ENCODE assay signal across 21 cellular contexts in genomic region chr12:91968772-91969171, GRCh38.
"Had no signal": no experiment of that assay in that cellular context is flagged by ENCODE, and none has a peak within 500 bp of the region (broad histone marks: within the 10 kb centered on the region; RNA-seq: fewer than 3 reads in every experiment).

No MANE protein-coding gene starts in this region.

- ATAC-seq: Panc1, PC-3 had no signal

- DNase-seq: Kasumi-1, MM.1S, NCI-H1092 treated with DMSO at 0.1 percent for 48 hours, NCI-H1436, NCI-H187, NCI-H2029, NCI-H2081 treated with DMSO at 0.1 percent for 48 hours, NCI-H2171, NCI-H226, NCI-H446, NCI-H510A, NCI-H524 treated with DMSO at 0.1 percent for 48 hours, NCI-H69, NCI-H774, PC-3, SHP77, SK-N-SH, SW 1271 had no signal

- H3K9me3 ChIP-seq: SK-N-SH had no signal

- H3K4me2 ChIP-seq: KMS-11, SK-N-SH had no signal

- H3K27ac ChIP-seq: KMS-11, RWPE1 had no signal

- H3K9ac ChIP-seq: KMS-11, SK-N-SH had no signal
